In genomic region chr1:240650877-240651276, GRCh38 we compare ENCODE assay signal across 39 cellular contexts. TPM values are rescaled to one million over a fixed set of nuclear protein-coding genes. Genes with fewer than 3 reads are reported as not detected.
"Had no signal": no experiment of that assay in that cellular context is flagged by ENCODE, and none has a peak within 500 bp of the region (broad histone marks: within the 10 kb centered on the region; RNA-seq: fewer than 3 reads in every experiment).

No MANE protein-coding gene starts in this region.

- H3K27me3 ChIP-seq: adrenal gland, cardiac muscle cell had no signal

- FAIRE-seq: bronchial epithelial cell, TTC549 had no signal

- H3K36me3 ChIP-seq: adrenal gland, cardiac muscle cell had no signal

- H3K36me3 Mint-ChIP-seq: activated CD4-positive, alpha-beta memory T cell treated with anti-CD3 and anti-CD28 coated beads for 36 hours; activated naive CD4-positive, alpha-beta T cell treated with anti-CD3 and anti-CD28 coated beads, Interleukin-2, amount 50 U/mL, for 72 hours; activated naive CD8-positive, alpha-beta T cell treated with anti-CD3 and anti-CD28 coated beads for 36 hours; brain had no signal

- H3K9me3 ChIP-seq: adrenal gland had no signal

- H3K4me3 Mint-ChIP-seq: activated B cell treated with CpG ODN at 0.5 μM for 24 hours; activated CD4-positive, alpha-beta memory T cell treated with anti-CD3 and anti-CD28 coated beads for 36 hours; activated CD4-positive, alpha-beta T cell treated with anti-CD3 and anti-CD28 coated beads, Interleukin-2, amount 10 ng/mL, durations not matched to agents 24 days and 14 days; activated CD8-positive, alpha-beta T cell treated with anti-CD3 and anti-CD28 coated beads for 36 hours; activated naive CD4-positive, alpha-beta T cell treated with anti-CD3 and anti-CD28 coated beads for 36 hours; activated naive CD8-positive, alpha-beta T cell treated with anti-CD3 and anti-CD28 coated beads for 36 hours; activated T-cell treated with anti-CD3 and anti-CD28 coated beads, Interleukin-2, amount 50 U/mL, for 4 hours; activated T-cell treated with anti-CD3 and anti-CD28 coated beads, Interleukin-2, amount 50 U/mL, for 72 hours; activated T-helper 1 cell treated with anti-CD3 and anti-CD28 coated beads, Interleukin-12 subunit alpha, Interleukin-12 subunit beta, Interleukin-2, Interleukin-4 antibody, amounts not matched to agents 30 ng/mL and 10 ng/mL and 1 ng/mL, durations not matched to agents 14 hours and 24 hours and 36 hours; activated T-helper 17 cell treated with anti-CD3 and anti-CD28 coated beads, Interleukin-2, amount 50 U/mL, for 72 hours; brain; central memory CD8-positive, alpha-beta T cell; T-helper 1 cell treated with Interleukin-12 subunit alpha and Interleukin-12 subunit beta and Interleukin-4 antibody, amounts not matched to agents 30 μg/mL and 1 μg/mL, for 36 hours; T-helper 2 cell treated with Interferon-gamma antibody and Interleukin-4, amounts not matched to agents 5 μg/mL and 100 μg/mL, for 36 hours had no signal

- H3K27me3 Mint-ChIP-seq: activated B cell treated with CpG ODN at 0.5 μM for 24 hours; activated CD4-positive, alpha-beta memory T cell treated with anti-CD3 and anti-CD28 coated beads for 36 hours; activated CD4-positive, alpha-beta T cell treated with anti-CD3 and anti-CD28 coated beads, Interleukin-2, amount 10 ng/mL, durations not matched to agents 24 days and 14 days; activated CD8-positive, alpha-beta T cell treated with anti-CD3 and anti-CD28 coated beads for 36 hours; activated naive CD8-positive, alpha-beta T cell treated with anti-CD3 and anti-CD28 coated beads for 36 hours; activated T-helper 17 cell treated with anti-CD3 and anti-CD28 coated beads, Interleukin-2, amount 50 U/mL, for 72 hours; central memory CD8-positive, alpha-beta T cell had no signal

- H3K27ac ChIP-seq: adrenal gland, cardiac muscle cell, VCaP had no signal

- DNase-seq: activated B cell treated with CpG ODN at 0.5 μM for 24 hours; activated CD4-positive, alpha-beta memory T cell treated with anti-CD3 and anti-CD28 coated beads for 36 hours; activated CD4-positive, alpha-beta T cell treated with anti-CD3 and anti-CD28 coated beads for 4 hours; activated CD4-positive, alpha-beta T cell treated with anti-CD3 and anti-CD28 coated beads, Interleukin-2, amount 10 ng/mL, durations not matched to agents 24 days and 14 days; activated CD4-positive, alpha-beta T cell treated with anti-CD3 and anti-CD28 coated beads, Interleukin-2, amount 50 U/mL, for 1 hour; activated CD4-positive, alpha-beta T cell treated with anti-CD3 and anti-CD28 coated beads, Interleukin-2, amount 50 U/mL, for 4 hours; activated CD4-positive, CD25-positive, alpha-beta regulatory T cell treated with anti-CD3 and anti-CD28 coated beads, Interleukin-2, amount 50 U/mL, for 72 hours; activated CD8-positive, alpha-beta memory T cell treated with anti-CD3 and anti-CD28 coated beads, Interleukin-2, amount 50 U/mL, for 4 hours; activated CD8-positive, alpha-beta T cell treated with anti-CD3 and anti-CD28 coated beads for 36 hours; activated effector memory CD4-positive, alpha-beta T cell treated with anti-CD3 and anti-CD28 coated beads, Interleukin-2, amount 50 U/mL, for 16 hours; activated gamma-delta T cell treated with Interleukin-2 at 50 U/mL for 16 hours; activated naive CD4-positive, alpha-beta T cell; activated naive CD4-positive, alpha-beta T cell treated with anti-CD3 and anti-CD28 coated beads for 36 hours; activated naive CD4-positive, alpha-beta T cell treated with anti-CD3 and anti-CD28 coated beads, Interleukin-2, amount 50 U/mL, for 16 hours; activated naive CD8-positive, alpha-beta T cell treated with anti-CD3 and anti-CD28 coated beads for 36 hours; activated T-cell treated with anti-CD3 and anti-CD28 coated beads for 4 hours; activated T-cell treated with anti-CD3 and anti-CD28 coated beads, Interleukin-2, amount 50 U/mL, for 1 hour; activated T-cell treated with anti-CD3 and anti-CD28 coated beads, Interleukin-2, amount 50 U/mL, for 4 hours; activated T-cell treated with anti-CD3 and anti-CD28 coated beads, Interleukin-2, amount 50 U/mL, for 72 hours; adrenal gland; amniotic stem cell; aorta; caudate nucleus; cerebellar nuclear complex; T-helper 1 cell; T-helper 2 cell; T-helper 9 cell had no signal

- H3K4me1 Mint-ChIP-seq: activated B cell treated with CpG ODN at 0.5 μM for 24 hours; activated CD4-positive, alpha-beta T cell treated with anti-CD3 and anti-CD28 coated beads, Interleukin-2, amount 10 ng/mL, durations not matched to agents 24 days and 14 days; activated naive CD8-positive, alpha-beta T cell treated with anti-CD3 and anti-CD28 coated beads for 36 hours; brain; central memory CD8-positive, alpha-beta T cell had no signal

- H3K4me1 ChIP-seq: adrenal gland had no signal

- ATAC-seq: activated CD8-positive, alpha-beta T cell treated with anti-CD3 and anti-CD28 coated beads for 36 hours; activated naive CD4-positive, alpha-beta T cell treated with anti-CD3 and anti-CD28 coated beads, Interleukin-2, amount 50 U/mL, for 72 hours; activated T-cell treated with anti-CD3 and anti-CD28 coated beads, Interleukin-2, amount 50 U/mL, for 4 hours; activated T-cell treated with anti-CD3 and anti-CD28 coated beads, Interleukin-2, amount 50 U/mL, for 72 hours; activated T-helper 17 cell treated with anti-CD3 and anti-CD28 coated beads, Interleukin-2, amount 50 U/mL, for 72 hours had no signal

- H3K9me3 Mint-ChIP-seq: activated B cell treated with CpG ODN at 0.5 μM for 24 hours; activated CD4-positive, alpha-beta memory T cell treated with anti-CD3 and anti-CD28 coated beads for 36 hours; activated naive CD4-positive, alpha-beta T cell treated with anti-CD3 and anti-CD28 coated beads for 36 hours; activated naive CD8-positive, alpha-beta T cell treated with anti-CD3 and anti-CD28 coated beads for 36 hours; activated T-cell treated with anti-CD3 and anti-CD28 coated beads, Interleukin-2, amount 50 U/mL, for 4 hours; activated T-helper 1 cell treated with anti-CD3 and anti-CD28 coated beads, Interleukin-12 subunit alpha, Interleukin-12 subunit beta, Interleukin-2, Interleukin-4 antibody, amounts not matched to agents 30 ng/mL and 10 ng/mL and 1 ng/mL, durations not matched to agents 14 hours and 24 hours and 36 hours; activated T-helper 17 cell treated with anti-CD3 and anti-CD28 coated beads, Interleukin-2, amount 50 U/mL, for 72 hours; central memory CD8-positive, alpha-beta T cell had no signal

- H3K4me3 ChIP-seq: adrenal gland, cardiac muscle cell had no signal

- H3K27ac Mint-ChIP-seq: activated B cell treated with CpG ODN at 0.5 μM for 24 hours; activated CD4-positive, alpha-beta memory T cell treated with anti-CD3 and anti-CD28 coated beads for 36 hours; activated CD4-positive, alpha-beta T cell treated with anti-CD3 and anti-CD28 coated beads, Interleukin-2, amount 10 ng/mL, durations not matched to agents 24 days and 14 days; activated CD8-positive, alpha-beta T cell treated with anti-CD3 and anti-CD28 coated beads for 36 hours; activated naive CD4-positive, alpha-beta T cell treated with anti-CD3 and anti-CD28 coated beads for 36 hours; activated naive CD4-positive, alpha-beta T cell treated with anti-CD3 and anti-CD28 coated beads, Interleukin-2, amount 50 U/mL, for 72 hours; activated naive CD8-positive, alpha-beta T cell treated with anti-CD3 and anti-CD28 coated beads for 36 hours; activated T-cell treated with anti-CD3 and anti-CD28 coated beads, Interleukin-2, amount 50 U/mL, for 72 hours; activated T-helper 1 cell treated with anti-CD3 and anti-CD28 coated beads, Interleukin-12 subunit alpha, Interleukin-12 subunit beta, Interleukin-2, Interleukin-4 antibody, amounts not matched to agents 30 ng/mL and 10 ng/mL and 1 ng/mL, durations not matched to agents 14 hours and 24 hours and 36 hours; activated T-helper 17 cell treated with anti-CD3 and anti-CD28 coated beads, Interleukin-2, amount 50 U/mL, for 72 hours; brain; T-helper 1 cell treated with Interleukin-12 subunit alpha and Interleukin-12 subunit beta and Interleukin-4 antibody, amounts not matched to agents 30 μg/mL and 1 μg/mL, for 36 hours; T-helper 2 cell treated with Interferon-gamma antibody and Interleukin-4, amounts not matched to agents 5 μg/mL and 100 μg/mL, for 36 hours had no signal

RNA-seq across cellular contexts. Expression of gene GREM2, which starts 38.9 kb away (rescaled TPM):
- total RNA-seq: activated B cell treated with CpG ODN at 0.5 μM for 24 hours; activated CD8-positive, alpha-beta memory T cell treated with anti-CD3 and anti-CD28 coated beads for 36 hours; activated CD8-positive, alpha-beta T cell treated with anti-CD3 and anti-CD28 coated beads for 36 hours; activated naive CD8-positive, alpha-beta T cell treated with anti-CD3 and anti-CD28 coated beads for 36 hours; activated T-cell treated with anti-CD3 and anti-CD28 coated beads, Interleukin-2, amount 50 U/mL, for 4 hours; bronchial epithelial cell had no signal
